ENCODE assay signal across 1 cellular context in the genomic region with DNA sequence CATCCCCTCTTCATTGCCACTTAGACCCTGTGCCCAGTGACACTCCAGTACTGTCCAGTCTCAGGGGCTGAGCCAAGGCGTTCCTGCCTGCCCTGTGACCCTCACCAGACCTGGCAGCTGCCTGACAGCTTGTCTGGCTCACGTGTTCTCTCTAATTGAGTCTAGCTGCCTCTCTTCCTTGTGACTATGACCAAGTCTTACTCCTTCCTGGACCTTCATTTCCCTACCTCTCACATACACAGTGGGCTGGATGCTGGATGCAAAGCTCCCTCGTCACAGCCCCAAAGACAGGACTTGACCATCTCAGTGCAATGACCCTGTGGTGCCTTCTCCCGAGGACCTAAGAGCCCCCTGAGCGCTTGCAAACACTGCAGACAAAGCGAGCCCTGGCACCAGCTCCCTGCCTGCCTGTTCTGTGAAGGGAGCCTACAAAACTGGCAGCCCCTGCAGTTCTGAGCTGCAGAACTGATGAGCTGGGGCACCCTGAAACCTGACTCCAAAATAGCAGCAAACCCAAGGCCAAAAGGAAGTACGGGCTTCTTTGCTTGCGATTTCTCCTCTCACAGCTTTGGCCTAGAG.
TF ChIP-seq lines count a peak whose summit lies in the region.

No MANE protein-coding gene starts in this region.

TF ChIP-seq in endothelial cell of umbilical vein, 7 proteins besides CTCF, POLR2A, EP300 and RAD21:
- TF ChIP-seq EZH2 (IDR thresholded peaks at IDR 0.05; ENCODE audit: borderline replicate concordance, low read depth, low read length, severe bottlenecking) (no peak), FOS (IDR thresholded peaks at IDR 0.05; ENCODE audit: borderline replicate concordance, insufficient read depth, low read length) (no peak), MYC (IDR thresholded peaks at IDR 0.05; ENCODE audit: low read depth, low read length) (no peak), JUN (IDR thresholded peaks at IDR 0.05; ENCODE audit: borderline replicate concordance, insufficient read depth, insufficient read length, low read depth) (no peak), POLR2AphosphoS5 (IDR thresholded peaks at IDR 0.05; ENCODE audit: insufficient read depth, low read depth, low read length) (no peak), GATA2 (IDR thresholded peaks at IDR 0.05; ENCODE audit: insufficient read depth, insufficient read length, low read depth, low read length) (no peak)
- TF ChIP-seq, protein P1, sequence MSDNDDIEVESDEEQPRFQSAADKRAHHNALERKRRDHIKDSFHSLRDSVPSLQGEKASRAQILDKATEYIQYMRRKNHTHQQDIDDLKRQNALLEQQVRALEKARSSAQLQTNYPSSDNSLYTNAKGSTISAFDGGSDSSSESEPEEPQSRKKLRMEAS (IDR thresholded peaks at IDR 0.05; ENCODE audit: insufficient read depth, insufficient read length): no peak
